In genomic region chr1:201363455-201363854, GRCh38 we compare ENCODE assay signal across 2 cellular contexts.
TF ChIP-seq lines count a peak whose summit lies in the region.

No MANE protein-coding gene starts in this region.

TF ChIP-seq in HepG2, 621 proteins besides CTCF, POLR2A, EP300 and RAD21:
- no peak for TF ChIP-seq SP140L (CRISPR knock-in tag; IDR thresholded peaks at IDR 0.05; ENCODE audit: borderline replicate concordance)
- TF ChIP-seq ZBTB1 (CRISPR knock-in tag; IDR thresholded peaks at IDR 0.05; ENCODE audit: borderline replicate concordance): no peak
- TF ChIP-seq ZNF775 (CRISPR knock-in tag; IDR thresholded peaks at IDR 0.05; ENCODE audit: borderline replicate concordance): no peak
- no peak for TF ChIP-seq ZBTB44 (CRISPR knock-in tag; IDR thresholded peaks at IDR 0.05)
- no peak for TF ChIP-seq CBX2 (IDR thresholded peaks at IDR 0.05; ENCODE audit: low read depth, low read length)
- TF ChIP-seq CBX2 (CRISPR knock-in tag; IDR thresholded peaks at IDR 0.05; ENCODE audit: low read depth): no peak

TF ChIP-seq in endothelial cell of umbilical vein, 7 proteins besides CTCF, POLR2A, EP300 and RAD21:
- TF ChIP-seq FOS (IDR thresholded peaks at IDR 0.05; ENCODE audit: borderline replicate concordance, insufficient read depth, low read length): no peak
- no peak for TF ChIP-seq MAX (IDR thresholded peaks at IDR 0.05; ENCODE audit: insufficient read depth, insufficient read length)
- no peak for TF ChIP-seq GATA2 (IDR thresholded peaks at IDR 0.05; ENCODE audit: insufficient read depth, insufficient read length, low read depth, low read length)
- TF ChIP-seq MYC (IDR thresholded peaks at IDR 0.05; ENCODE audit: low read depth, low read length): no peak
- no peak for TF ChIP-seq EZH2 (IDR thresholded peaks at IDR 0.05; ENCODE audit: borderline replicate concordance, low read depth, low read length, severe bottlenecking)
- TF ChIP-seq JUN (IDR thresholded peaks at IDR 0.05; ENCODE audit: borderline replicate concordance, insufficient read depth, insufficient read length, low read depth): no peak
- TF ChIP-seq POLR2AphosphoS5 (IDR thresholded peaks at IDR 0.05; ENCODE audit: insufficient read depth, low read depth, low read length): no peak
